In genomic region chr12:133192847-133193246, GRCh38 we compare ENCODE assay signal across 32 cellular contexts. TPM values are rescaled to one million over a fixed set of nuclear protein-coding genes. Genes with fewer than 3 reads are reported as not detected.
"Had no signal": no experiment of that assay in that cellular context is flagged by ENCODE, and none has a peak within 500 bp of the region (broad histone marks: within the 10 kb centered on the region; RNA-seq: fewer than 3 reads in every experiment).

No MANE protein-coding gene starts in this region.

- H3K9ac ChIP-seq: KMS-11 had no signal

- ATAC-seq: activated T-cell treated with anti-CD3 and anti-CD28 coated beads, Interleukin-2, amount 50 U/mL, for 4 hours; body of pancreas; Panc1 had no signal

- H3K4me2 ChIP-seq: KMS-11 had no signal

- H3K27ac ChIP-seq: adrenal gland, body of pancreas, breast epithelium, KMS-11, SJCRH30, SK-N-MC had no signal

- H3K4me3 ChIP-seq: body of pancreas, SJCRH30, SK-N-MC had no signal

- H3K27me3 ChIP-seq: adrenal gland, body of pancreas, breast epithelium, SJCRH30 had no signal

- H3K4me3 Mint-ChIP-seq: activated CD4-positive, alpha-beta memory T cell treated with anti-CD3 and anti-CD28 coated beads for 36 hours; activated CD4-positive, alpha-beta T cell treated with anti-CD3 and anti-CD28 coated beads, Interleukin-2, amount 10 ng/mL, durations not matched to agents 7 days and 5 days; activated naive CD4-positive, alpha-beta T cell treated with anti-CD3 and anti-CD28 coated beads, Interleukin-2, amount 50 U/mL, for 24 hours; activated naive CD8-positive, alpha-beta T cell treated with anti-CD3 and anti-CD28 coated beads, Interleukin-2, amount 10 ng/mL, durations not matched to agents 7 days and 5 days; activated T-cell treated with anti-CD3 and anti-CD28 coated beads, Interleukin-2, amount 50 U/mL, for 4 hours; activated T-helper 1 cell treated with anti-CD3 and anti-CD28 coated beads, Interleukin-12 subunit alpha, Interleukin-12 subunit beta, Interleukin-2, Interleukin-4 antibody, amounts not matched to agents 30 ng/mL and 10 ng/mL and 1 ng/mL, durations not matched to agents 14 hours and 24 hours and 36 hours had no signal

- H3K27ac Mint-ChIP-seq: activated CD4-positive, alpha-beta memory T cell treated with anti-CD3 and anti-CD28 coated beads for 36 hours; activated CD4-positive, alpha-beta T cell treated with anti-CD3 and anti-CD28 coated beads, Interleukin-2, amount 10 ng/mL, durations not matched to agents 7 days and 5 days; activated naive CD4-positive, alpha-beta T cell treated with anti-CD3 and anti-CD28 coated beads, Interleukin-2, amount 50 U/mL, for 24 hours; activated naive CD8-positive, alpha-beta T cell treated with anti-CD3 and anti-CD28 coated beads, Interleukin-2, amount 10 ng/mL, durations not matched to agents 7 days and 5 days; activated T-helper 1 cell treated with anti-CD3 and anti-CD28 coated beads, Interleukin-12 subunit alpha, Interleukin-12 subunit beta, Interleukin-2, Interleukin-4 antibody, amounts not matched to agents 30 ng/mL and 10 ng/mL and 1 ng/mL, durations not matched to agents 14 hours and 24 hours and 36 hours had no signal

- H3K4me1 Mint-ChIP-seq: activated CD4-positive, alpha-beta T cell treated with anti-CD3 and anti-CD28 coated beads, Interleukin-2, amount 10 ng/mL, durations not matched to agents 7 days and 5 days; activated naive CD8-positive, alpha-beta T cell treated with anti-CD3 and anti-CD28 coated beads, Interleukin-2, amount 10 ng/mL, durations not matched to agents 7 days and 5 days had no signal

- DNase-seq: activated CD4-positive, alpha-beta memory T cell treated with anti-CD3 and anti-CD28 coated beads for 36 hours; activated CD4-positive, alpha-beta T cell treated with anti-CD3 and anti-CD28 coated beads, Interleukin-2, amount 10 ng/mL, durations not matched to agents 7 days and 5 days; activated CD8-positive, alpha-beta memory T cell treated with anti-CD3 and anti-CD28 coated beads, Interleukin-2, amount 50 U/mL, for 4 hours; activated naive CD8-positive, alpha-beta T cell treated with anti-CD3 and anti-CD28 coated beads, Interleukin-2, amount 10 ng/mL, durations not matched to agents 7 days and 5 days; activated T-cell treated with anti-CD3 and anti-CD28 coated beads for 4 hours; activated T-cell treated with anti-CD3 and anti-CD28 coated beads, Interleukin-2, amount 50 U/mL, for 4 hours; adrenal gland; body of pancreas; MM.1S; MV-4-11; NCI-H1092; NCI-H1436 treated with DMSO at 0.1 percent for 48 hours; NCI-H1694 treated with DMSO at 0.1 percent for 48 hours; NCI-H2029; NCI-H345; NCI-H524 treated with DMSO at 0.1 percent for 48 hours; SHP77; SJCRH30; T1000 had no signal

- H3K4me1 ChIP-seq: adrenal gland, body of pancreas, breast epithelium, SJCRH30 had no signal

- H3K27me3 Mint-ChIP-seq: activated CD4-positive, alpha-beta memory T cell treated with anti-CD3 and anti-CD28 coated beads for 36 hours; activated CD4-positive, alpha-beta T cell treated with anti-CD3 and anti-CD28 coated beads, Interleukin-2, amount 10 ng/mL, durations not matched to agents 7 days and 5 days; activated naive CD4-positive, alpha-beta T cell treated with anti-CD3 and anti-CD28 coated beads, Interleukin-2, amount 50 U/mL, for 24 hours; activated naive CD8-positive, alpha-beta T cell treated with anti-CD3 and anti-CD28 coated beads, Interleukin-2, amount 10 ng/mL, durations not matched to agents 7 days and 5 days had no signal

RNA-seq across cellular contexts. Expression of gene ANHX, which starts 42.8 kb away (rescaled TPM):
- total RNA-seq: activated CD4-positive, alpha-beta memory T cell treated with anti-CD3 and anti-CD28 coated beads for 36 hours; activated CD4-positive, alpha-beta T cell treated with anti-CD3 and anti-CD28 coated beads, Interleukin-2, amount 10 ng/mL, durations not matched to agents 7 days and 5 days; activated naive CD8-positive, alpha-beta T cell treated with anti-CD3 and anti-CD28 coated beads, Interleukin-2, amount 10 ng/mL, durations not matched to agents 7 days and 5 days; activated T-cell treated with anti-CD3 and anti-CD28 coated beads, Interleukin-2, amount 50 U/mL, for 4 hours; activated T-helper 1 cell treated with anti-CD3 and anti-CD28 coated beads, Interleukin-12 subunit alpha, Interleukin-12 subunit beta, Interleukin-2, Interleukin-4 antibody, amounts not matched to agents 30 ng/mL and 10 ng/mL and 1 ng/mL, durations not matched to agents 14 hours and 24 hours and 36 hours; adrenal gland; astrocyte; body of pancreas; breast epithelium; cardiac septum; LHCN-M2; NCI-H460; RPMI7951; SJCRH30; T-helper 1 cell treated with Interleukin-12 subunit alpha and Interleukin-12 subunit beta and Interleukin-4 antibody, amounts not matched to agents 30 ng/mL and 1 ng/mL, for 36 hours; T-helper 2 cell treated with Interferon-gamma antibody and Interleukin-4, amounts not matched to agents 100 ng/mL and 5 ng/mL, for 36 hours had no signal
- polyA plus RNA-seq: adrenal gland had no signal
